Comparison of ENCODE assay signal across 1 cellular context in the genomic region with DNA sequence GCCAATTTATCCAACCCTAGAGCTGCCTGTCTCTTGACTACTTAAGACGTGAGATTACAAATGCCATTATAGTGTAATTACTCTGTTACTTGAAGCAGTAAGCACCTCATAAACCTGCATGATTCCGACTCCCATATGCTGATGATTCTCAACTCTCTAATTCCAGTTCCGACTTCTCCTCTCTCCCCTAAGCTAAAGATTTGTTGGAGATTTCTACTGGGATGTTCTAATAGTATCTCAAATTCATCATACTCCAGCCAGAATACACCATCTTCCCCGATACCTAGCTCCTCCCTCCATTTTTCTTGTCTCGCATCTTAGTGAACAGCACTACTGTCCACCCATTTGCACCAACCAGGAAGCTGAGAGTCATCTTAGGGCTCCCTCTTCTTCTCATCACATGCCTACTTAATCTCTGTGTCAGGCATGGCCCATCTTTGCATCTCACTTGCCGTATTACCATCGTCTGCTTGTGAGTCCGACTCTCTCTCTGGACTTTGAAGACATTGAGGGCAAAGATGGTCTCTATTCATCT.
TF ChIP-seq lines count a peak whose summit lies in the region.

No MANE protein-coding gene starts in this region.

TF ChIP-seq in K562, 482 proteins besides CTCF, POLR2A, EP300 and RAD21 (continued from another document and continues in another):
- TF ChIP-seq, protein P1, sequence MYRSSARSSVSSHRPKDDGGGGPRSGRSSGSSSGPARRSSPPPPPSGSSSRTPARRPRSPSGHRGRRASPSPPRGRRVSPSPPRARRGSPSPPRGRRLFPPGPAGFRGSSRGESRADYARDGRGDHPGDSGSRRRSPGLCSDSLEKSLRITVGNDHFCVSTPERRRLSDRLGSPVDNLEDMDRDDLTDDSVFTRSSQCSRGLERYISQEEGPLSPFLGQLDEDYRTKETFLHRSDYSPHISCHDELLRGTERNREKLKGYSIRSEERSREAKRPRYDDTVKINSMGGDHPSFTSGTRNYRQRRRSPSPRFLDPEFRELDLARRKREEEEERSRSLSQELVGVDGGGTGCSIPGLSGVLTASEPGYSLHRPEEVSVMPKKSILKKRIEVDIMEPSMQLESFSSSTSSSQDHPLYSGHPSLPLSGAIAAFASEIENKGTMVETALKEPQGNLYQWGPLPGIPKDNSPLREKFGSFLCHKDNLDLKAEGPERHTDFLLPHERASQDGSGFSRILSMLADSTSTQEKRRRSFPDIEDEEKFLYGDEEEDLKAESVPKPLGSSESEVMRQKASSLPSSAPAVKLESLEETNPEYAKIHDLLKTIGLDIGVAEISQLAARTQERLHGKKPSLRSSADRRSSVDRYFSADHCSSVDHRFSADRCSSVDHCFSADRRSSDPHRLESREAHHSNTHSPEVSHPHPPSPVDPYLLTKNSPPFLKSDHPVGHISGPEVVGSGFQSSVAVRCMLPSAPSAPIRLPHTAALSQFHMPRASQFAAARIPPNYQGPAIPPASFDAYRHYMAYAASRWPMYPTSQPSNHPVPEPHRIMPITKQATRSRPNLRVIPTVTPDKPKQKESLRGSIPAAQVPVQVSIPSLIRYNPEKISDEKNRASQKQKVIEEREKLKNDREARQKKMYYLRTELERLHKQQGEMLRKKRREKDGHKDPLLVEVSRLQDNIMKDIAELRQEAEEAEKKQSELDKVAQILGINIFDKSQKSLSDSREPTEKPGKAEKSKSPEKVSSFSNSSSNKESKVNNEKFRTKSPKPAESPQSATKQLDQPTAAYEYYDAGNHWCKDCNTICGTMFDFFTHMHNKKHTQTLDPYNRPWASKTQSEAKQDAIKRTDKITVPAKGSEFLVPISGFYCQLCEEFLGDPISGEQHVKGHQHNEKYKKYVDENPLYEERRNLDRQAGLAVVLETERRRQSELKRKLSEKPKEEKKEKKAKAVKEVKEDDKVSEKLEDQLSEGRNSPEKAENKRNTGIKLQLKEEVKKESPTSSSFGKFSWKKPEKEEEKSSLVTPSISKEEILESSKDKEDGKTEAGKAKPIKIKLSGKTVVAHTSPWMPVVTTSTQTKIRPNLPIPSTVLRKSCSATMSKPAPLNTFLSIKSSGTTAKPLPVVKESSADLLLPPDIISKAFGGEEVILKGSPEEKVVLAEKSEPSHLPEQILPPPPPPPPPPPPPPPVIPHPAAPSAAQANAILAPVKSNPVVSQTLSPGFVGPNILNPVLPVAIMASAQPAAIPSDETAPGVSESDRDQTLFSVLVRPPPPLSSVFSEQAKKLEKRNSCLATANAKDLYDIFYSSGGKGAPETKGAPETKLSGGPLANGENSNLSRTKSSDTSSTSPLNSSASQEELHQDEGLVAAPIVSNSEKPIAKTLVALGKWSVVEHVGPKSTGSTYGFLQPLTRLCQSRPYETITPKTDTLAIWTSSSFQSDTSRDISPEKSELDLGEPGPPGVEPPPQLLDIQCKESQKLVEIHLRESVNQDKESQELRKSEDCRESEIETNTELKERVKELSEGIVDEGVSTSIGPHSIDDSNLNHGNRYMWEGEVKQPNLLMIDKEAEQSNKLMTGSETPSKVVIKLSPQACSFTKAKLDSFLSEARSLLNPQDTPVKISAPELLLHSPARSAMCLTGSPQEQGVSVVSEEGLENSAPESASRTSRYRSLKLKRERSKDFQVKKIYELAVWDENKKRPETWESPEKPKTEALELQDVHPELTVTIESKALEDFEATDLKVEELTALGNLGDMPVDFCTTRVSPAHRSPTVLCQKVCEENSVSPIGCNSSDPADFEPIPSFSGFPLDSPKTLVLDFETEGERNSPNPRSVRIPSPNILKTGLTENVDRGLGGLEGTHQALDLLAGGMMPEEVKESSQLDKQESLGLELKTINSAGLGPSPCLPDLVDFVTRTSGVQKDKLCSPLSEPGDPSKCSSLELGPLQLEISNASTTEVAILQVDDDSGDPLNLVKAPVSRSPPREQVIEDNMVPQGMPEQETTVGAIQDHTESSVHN (IDR thresholded peaks at IDR 0.05; ENCODE audit: borderline replicate concordance in 1 of 2, low read depth in 1 of 2) = 0 out of 4 replicates have a peak, but pooled peaks of 1 of the 2 experiments have one; percentile 3
- no peak for TF ChIP-seq HSF4 (CRISPR knock-in tag; IDR thresholded peaks at IDR 0.05; ENCODE audit: borderline replicate concordance)
- no peak for TF ChIP-seq CHD1 (IDR thresholded peaks at IDR 0.05; ENCODE audit: low read length)
- TF ChIP-seq DIDO1 (tag; IDR thresholded peaks at IDR 0.05; ENCODE audit: low read depth) = no peak
- TF ChIP-seq RFX1 (IDR thresholded peaks at IDR 0.05) = no peak
- no peak for TF ChIP-seq MAFF (IDR thresholded peaks at IDR 0.05; ENCODE audit: low read length)
- no peak for TF ChIP-seq NFE2L1 (tag; IDR thresholded peaks at IDR 0.05; ENCODE audit: borderline replicate concordance, low read depth)
- TF ChIP-seq ATF7 (IDR thresholded peaks at IDR 0.05) = 0 out of 2 replicates have a peak, but pooled peaks have one; percentile 3
- no peak for TF ChIP-seq DMBX1 (CRISPR knock-in tag; IDR thresholded peaks at IDR 0.05; ENCODE audit: borderline replicate concordance)
- TF ChIP-seq NR2C2 (CRISPR knock-in tag; IDR thresholded peaks at IDR 0.05) = no peak
- TF ChIP-seq NR2C2 (tag; IDR thresholded peaks at IDR 0.05) = no peak
- TF ChIP-seq BRF1 (IDR thresholded peaks at IDR 0.05; ENCODE audit: borderline replicate concordance, extremely low read depth, insufficient read length) = no peak
- TF ChIP-seq, protein P2, sequence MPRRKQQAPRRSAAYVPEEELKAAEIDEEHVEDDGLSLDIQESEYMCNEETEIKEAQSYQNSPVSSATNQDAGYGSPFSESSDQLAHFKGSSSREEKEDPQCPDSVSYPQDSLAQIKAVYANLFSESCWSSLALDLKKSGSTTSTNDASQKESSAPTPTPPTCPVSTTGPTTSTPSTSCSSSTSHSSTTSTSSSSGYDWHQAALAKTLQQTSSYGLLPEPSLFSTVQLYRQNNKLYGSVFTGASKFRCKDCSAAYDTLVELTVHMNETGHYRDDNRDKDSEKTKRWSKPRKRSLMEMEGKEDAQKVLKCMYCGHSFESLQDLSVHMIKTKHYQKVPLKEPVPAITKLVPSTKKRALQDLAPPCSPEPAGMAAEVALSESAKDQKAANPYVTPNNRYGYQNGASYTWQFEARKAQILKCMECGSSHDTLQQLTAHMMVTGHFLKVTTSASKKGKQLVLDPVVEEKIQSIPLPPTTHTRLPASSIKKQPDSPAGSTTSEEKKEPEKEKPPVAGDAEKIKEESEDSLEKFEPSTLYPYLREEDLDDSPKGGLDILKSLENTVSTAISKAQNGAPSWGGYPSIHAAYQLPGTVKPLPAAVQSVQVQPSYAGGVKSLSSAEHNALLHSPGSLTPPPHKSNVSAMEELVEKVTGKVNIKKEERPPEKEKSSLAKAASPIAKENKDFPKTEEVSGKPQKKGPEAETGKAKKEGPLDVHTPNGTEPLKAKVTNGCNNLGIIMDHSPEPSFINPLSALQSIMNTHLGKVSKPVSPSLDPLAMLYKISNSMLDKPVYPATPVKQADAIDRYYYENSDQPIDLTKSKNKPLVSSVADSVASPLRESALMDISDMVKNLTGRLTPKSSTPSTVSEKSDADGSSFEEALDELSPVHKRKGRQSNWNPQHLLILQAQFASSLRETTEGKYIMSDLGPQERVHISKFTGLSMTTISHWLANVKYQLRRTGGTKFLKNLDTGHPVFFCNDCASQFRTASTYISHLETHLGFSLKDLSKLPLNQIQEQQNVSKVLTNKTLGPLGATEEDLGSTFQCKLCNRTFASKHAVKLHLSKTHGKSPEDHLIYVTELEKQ (CRISPR knock-in tag; IDR thresholded peaks at IDR 0.05) = no peak
- TF ChIP-seq SMARCA5 (IDR thresholded peaks at IDR 0.05) = peak; percentile 73
- no peak for TF ChIP-seq ZNF778 (CRISPR knock-in tag; IDR thresholded peaks at IDR 0.05)
- peak in 1 of 2 experiments; percentile 18; a peak in 2 of 4 replicates for TF ChIP-seq KDM1A (IDR thresholded peaks at IDR 0.05)
- TF ChIP-seq SIN3A (IDR thresholded peaks at IDR 0.05; ENCODE audit: borderline replicate concordance in 2 of 2, control insufficient read depth in 1 of 2, low read depth in 2 of 2, low read length in 2 of 2) = no peak
- TF ChIP-seq, protein P3, sequence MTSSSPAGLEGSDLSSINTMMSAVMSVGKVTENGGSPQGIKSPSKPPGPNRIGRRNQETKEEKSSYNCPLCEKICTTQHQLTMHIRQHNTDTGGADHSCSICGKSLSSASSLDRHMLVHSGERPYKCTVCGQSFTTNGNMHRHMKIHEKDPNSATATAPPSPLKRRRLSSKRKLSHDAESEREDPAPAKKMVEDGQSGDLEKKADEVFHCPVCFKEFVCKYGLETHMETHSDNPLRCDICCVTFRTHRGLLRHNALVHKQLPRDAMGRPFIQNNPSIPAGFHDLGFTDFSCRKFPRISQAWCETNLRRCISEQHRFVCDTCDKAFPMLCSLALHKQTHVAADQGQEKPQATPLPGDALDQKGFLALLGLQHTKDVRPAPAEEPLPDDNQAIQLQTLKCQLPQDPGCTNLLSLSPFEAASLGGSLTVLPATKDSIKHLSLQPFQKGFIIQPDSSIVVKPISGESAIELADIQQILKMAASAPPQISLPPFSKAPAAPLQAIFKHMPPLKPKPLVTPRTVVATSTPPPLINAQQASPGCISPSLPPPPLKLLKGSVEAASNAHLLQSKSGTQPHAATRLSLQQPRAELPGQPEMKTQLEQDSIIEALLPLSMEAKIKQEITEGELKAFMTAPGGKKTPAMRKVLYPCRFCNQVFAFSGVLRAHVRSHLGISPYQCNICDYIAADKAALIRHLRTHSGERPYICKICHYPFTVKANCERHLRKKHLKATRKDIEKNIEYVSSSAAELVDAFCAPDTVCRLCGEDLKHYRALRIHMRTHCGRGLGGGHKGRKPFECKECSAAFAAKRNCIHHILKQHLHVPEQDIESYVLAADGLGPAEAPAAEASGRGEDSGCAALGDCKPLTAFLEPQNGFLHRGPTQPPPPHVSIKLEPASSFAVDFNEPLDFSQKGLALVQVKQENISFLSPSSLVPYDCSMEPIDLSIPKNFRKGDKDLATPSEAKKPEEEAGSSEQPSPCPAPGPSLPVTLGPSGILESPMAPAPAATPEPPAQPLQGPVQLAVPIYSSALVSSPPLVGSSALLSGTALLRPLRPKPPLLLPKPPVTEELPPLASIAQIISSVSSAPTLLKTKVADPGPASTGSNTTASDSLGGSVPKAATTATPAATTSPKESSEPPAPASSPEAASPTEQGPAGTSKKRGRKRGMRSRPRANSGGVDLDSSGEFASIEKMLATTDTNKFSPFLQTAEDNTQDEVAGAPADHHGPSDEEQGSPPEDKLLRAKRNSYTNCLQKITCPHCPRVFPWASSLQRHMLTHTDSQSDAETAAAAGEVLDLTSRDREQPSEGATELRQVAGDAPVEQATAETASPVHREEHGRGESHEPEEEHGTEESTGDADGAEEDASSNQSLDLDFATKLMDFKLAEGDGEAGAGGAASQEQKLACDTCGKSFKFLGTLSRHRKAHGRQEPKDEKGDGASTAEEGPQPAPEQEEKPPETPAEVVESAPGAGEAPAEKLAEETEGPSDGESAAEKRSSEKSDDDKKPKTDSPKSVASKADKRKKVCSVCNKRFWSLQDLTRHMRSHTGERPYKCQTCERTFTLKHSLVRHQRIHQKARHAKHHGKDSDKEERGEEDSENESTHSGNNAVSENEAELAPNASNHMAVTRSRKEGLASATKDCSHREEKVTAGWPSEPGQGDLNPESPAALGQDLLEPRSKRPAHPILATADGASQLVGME (CRISPR knock-in tag; IDR thresholded peaks at IDR 0.05) = no peak; the same call in 1 of the 2 replicates
- peak; percentile 15; the same call in 1 of the 2 replicates for TF ChIP-seq NFRKB (IDR thresholded peaks at IDR 0.05; ENCODE audit: low read depth)
- TF ChIP-seq MECOM (CRISPR knock-in tag; IDR thresholded peaks at IDR 0.05) = no peak
- no peak for TF ChIP-seq BMI1 (IDR thresholded peaks at IDR 0.05; ENCODE audit: low read length)
- no peak for TF ChIP-seq CHD2 (IDR thresholded peaks at IDR 0.05; ENCODE audit: low read depth, low read length)
- TF ChIP-seq SIRT6 (IDR thresholded peaks at IDR 0.05; ENCODE audit: low read depth, low read length) = no peak
- TF ChIP-seq, protein P4, sequence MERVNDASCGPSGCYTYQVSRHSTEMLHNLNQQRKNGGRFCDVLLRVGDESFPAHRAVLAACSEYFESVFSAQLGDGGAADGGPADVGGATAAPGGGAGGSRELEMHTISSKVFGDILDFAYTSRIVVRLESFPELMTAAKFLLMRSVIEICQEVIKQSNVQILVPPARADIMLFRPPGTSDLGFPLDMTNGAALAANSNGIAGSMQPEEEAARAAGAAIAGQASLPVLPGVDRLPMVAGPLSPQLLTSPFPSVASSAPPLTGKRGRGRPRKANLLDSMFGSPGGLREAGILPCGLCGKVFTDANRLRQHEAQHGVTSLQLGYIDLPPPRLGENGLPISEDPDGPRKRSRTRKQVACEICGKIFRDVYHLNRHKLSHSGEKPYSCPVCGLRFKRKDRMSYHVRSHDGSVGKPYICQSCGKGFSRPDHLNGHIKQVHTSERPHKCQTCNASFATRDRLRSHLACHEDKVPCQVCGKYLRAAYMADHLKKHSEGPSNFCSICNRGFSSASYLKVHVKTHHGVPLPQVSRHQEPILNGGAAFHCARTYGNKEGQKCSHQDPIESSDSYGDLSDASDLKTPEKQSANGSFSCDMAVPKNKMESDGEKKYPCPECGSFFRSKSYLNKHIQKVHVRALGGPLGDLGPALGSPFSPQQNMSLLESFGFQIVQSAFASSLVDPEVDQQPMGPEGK (CRISPR knock-in tag; IDR thresholded peaks at IDR 0.05; ENCODE audit: borderline replicate concordance) = no peak
- TF ChIP-seq, protein P5, sequence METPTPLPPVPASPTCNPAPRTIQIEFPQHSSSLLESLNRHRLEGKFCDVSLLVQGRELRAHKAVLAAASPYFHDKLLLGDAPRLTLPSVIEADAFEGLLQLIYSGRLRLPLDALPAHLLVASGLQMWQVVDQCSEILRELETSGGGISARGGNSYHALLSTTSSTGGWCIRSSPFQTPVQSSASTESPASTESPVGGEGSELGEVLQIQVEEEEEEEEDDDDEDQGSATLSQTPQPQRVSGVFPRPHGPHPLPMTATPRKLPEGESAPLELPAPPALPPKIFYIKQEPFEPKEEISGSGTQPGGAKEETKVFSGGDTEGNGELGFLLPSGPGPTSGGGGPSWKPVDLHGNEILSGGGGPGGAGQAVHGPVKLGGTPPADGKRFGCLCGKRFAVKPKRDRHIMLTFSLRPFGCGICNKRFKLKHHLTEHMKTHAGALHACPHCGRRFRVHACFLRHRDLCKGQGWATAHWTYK (CRISPR knock-in tag; IDR thresholded peaks at IDR 0.05) = no peak
- TF ChIP-seq NCOR1 (IDR thresholded peaks at IDR 0.05) = no peak
- TF ChIP-seq, protein P6, sequence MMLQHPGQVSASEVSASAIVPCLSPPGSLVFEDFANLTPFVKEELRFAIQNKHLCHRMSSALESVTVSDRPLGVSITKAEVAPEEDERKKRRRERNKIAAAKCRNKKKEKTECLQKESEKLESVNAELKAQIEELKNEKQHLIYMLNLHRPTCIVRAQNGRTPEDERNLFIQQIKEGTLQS (IDR thresholded peaks at IDR 0.05) = no peak
- TF ChIP-seq, protein P6 (CRISPR knock-in tag; conservative IDR thresholded peaks at IDR 0.05) = 0 out of 2 replicates have a peak, but pooled peaks have one; percentile 10
- TF ChIP-seq NONO (IDR thresholded peaks at IDR 0.05; ENCODE audit: low read depth in 2 of 2, low read length in 1 of 2) = no peak
